In genomic region chr14:93963692-93964091, GRCh38 we compare ENCODE assay signal across 1 cellular context.
TF ChIP-seq lines count a peak whose summit lies in the region.

No MANE protein-coding gene starts in this region.

TF ChIP-seq in SK-N-SH, 30 proteins besides CTCF, POLR2A, EP300 and RAD21 (continued from another document):
- TF ChIP-seq TAF1 (IDR thresholded peaks at IDR 0.05; ENCODE audit: borderline replicate concordance, low read depth, low read length) (no peak), NRF1 (IDR thresholded peaks at IDR 0.05; ENCODE audit: low read depth, low read length) (no peak), FOXM1 (IDR thresholded peaks at IDR 0.05; ENCODE audit: low read depth) (no peak), USF1 (IDR thresholded peaks at IDR 0.05; ENCODE audit: borderline replicate concordance, low read depth) (no peak), TEAD4 (IDR thresholded peaks at IDR 0.05; ENCODE audit: borderline replicate concordance, insufficient read depth) (no peak), MEF2A (IDR thresholded peaks at IDR 0.05; ENCODE audit: borderline replicate concordance, low read depth) (no peak), PBX3 (IDR thresholded peaks at IDR 0.05) (no peak), NFIC (IDR thresholded peaks at IDR 0.05; ENCODE audit: borderline replicate concordance) (no peak), TCF12 (IDR thresholded peaks at IDR 0.05) (no peak), IRF3 (IDR thresholded peaks at IDR 0.05; ENCODE audit: low read depth, low read length) (no peak), USF2 (IDR thresholded peaks at IDR 0.05; ENCODE audit: borderline replicate concordance, low read depth, low read length) (no peak), REST (IDR thresholded peaks at IDR 0.05; ENCODE audit: low read depth, low read length) (no peak), MAX (IDR thresholded peaks at IDR 0.05; ENCODE audit: low read depth) (no peak), JUND (IDR thresholded peaks at IDR 0.05) (no peak)
